1 cellular context compared by ENCODE assay signal in genomic region chr4:82746705-82747567, GRCh38.
TF ChIP-seq lines count a peak whose summit lies in the region.

No MANE protein-coding gene starts in this region.

TF ChIP-seq in HepG2, 621 proteins besides CTCF, POLR2A, EP300 and RAD21 (continued from another document and continues in another):
- TF ChIP-seq, protein P1, sequence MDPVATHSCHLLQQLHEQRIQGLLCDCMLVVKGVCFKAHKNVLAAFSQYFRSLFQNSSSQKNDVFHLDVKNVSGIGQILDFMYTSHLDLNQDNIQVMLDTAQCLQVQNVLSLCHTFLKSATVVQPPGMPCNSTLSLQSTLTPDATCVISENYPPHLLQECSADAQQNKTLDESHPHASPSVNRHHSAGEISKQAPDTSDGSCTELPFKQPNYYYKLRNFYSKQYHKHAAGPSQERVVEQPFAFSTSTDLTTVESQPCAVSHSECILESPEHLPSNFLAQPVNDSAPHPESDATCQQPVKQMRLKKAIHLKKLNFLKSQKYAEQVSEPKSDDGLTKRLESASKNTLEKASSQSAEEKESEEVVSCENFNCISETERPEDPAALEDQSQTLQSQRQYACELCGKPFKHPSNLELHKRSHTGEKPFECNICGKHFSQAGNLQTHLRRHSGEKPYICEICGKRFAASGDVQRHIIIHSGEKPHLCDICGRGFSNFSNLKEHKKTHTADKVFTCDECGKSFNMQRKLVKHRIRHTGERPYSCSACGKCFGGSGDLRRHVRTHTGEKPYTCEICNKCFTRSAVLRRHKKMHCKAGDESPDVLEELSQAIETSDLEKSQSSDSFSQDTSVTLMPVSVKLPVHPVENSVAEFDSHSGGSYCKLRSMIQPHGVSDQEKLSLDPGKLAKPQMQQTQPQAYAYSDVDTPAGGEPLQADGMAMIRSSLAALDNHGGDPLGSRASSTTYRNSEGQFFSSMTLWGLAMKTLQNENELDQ (CRISPR knock-in tag; IDR thresholded peaks at IDR 0.05; ENCODE audit: borderline replicate concordance), result no peak
- no peak for TF ChIP-seq ZNF263 (CRISPR knock-in tag; IDR thresholded peaks at IDR 0.05)
- TF ChIP-seq SCMH1 (CRISPR knock-in tag; IDR thresholded peaks at IDR 0.05; ENCODE audit: borderline replicate concordance), result no peak
- no peak for TF ChIP-seq CEBPB (IDR thresholded peaks at IDR 0.05; ENCODE audit: borderline replicate concordance, low read depth, low read length)
- no peak for TF ChIP-seq ZNF605 (CRISPR knock-in tag; IDR thresholded peaks at IDR 0.05)
- TF ChIP-seq TOE1 (CRISPR knock-in tag; IDR thresholded peaks at IDR 0.05), result no peak
- TF ChIP-seq TCF7 (IDR thresholded peaks at IDR 0.05; ENCODE audit: low read depth), result no peak
- TF ChIP-seq, protein P2, sequence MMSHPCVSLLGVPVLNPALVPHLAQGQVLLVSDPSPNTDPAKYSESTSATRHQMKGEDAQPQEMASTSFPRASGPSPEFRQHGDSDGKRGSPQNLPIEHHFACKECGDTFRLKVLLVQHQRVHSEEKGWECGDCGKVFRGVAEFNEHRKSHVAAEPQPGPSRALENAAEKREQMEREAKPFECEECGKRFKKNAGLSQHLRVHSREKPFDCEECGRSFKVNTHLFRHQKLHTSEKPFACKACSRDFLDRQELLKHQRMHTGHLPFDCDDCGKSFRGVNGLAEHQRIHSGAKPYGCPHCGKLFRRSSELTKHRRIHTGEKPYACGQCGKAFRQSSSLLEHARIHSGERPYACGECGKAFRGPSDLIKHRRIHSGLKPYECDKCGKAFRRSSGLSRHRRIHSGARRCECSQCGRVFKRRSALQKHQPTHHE (CRISPR knock-in tag; IDR thresholded peaks at IDR 0.05; ENCODE audit: borderline replicate concordance), result no peak
- TF ChIP-seq CBFB (CRISPR knock-in tag; IDR thresholded peaks at IDR 0.05), result no peak
- peak in 1 of 2 experiments; percentile 51; a peak in 1 of 4 replicates for TF ChIP-seq ATF4 (CRISPR knock-in tag; IDR thresholded peaks at IDR 0.05)
- no peak for TF ChIP-seq FOXC1 (CRISPR knock-in tag; IDR thresholded peaks at IDR 0.05; ENCODE audit: borderline replicate concordance)
- no peak for TF ChIP-seq ZNF34 (CRISPR knock-in tag; IDR thresholded peaks at IDR 0.05; ENCODE audit: borderline replicate concordance)
- TF ChIP-seq TFE3 (CRISPR knock-in tag; IDR thresholded peaks at IDR 0.05), result no peak
- TF ChIP-seq SNAPC2 (CRISPR knock-in tag; IDR thresholded peaks at IDR 0.05), result peak; percentile 100
- TF ChIP-seq STAG1 (CRISPR knock-in tag; IDR thresholded peaks at IDR 0.05), result no peak
- TF ChIP-seq CC2D1A (CRISPR knock-in tag; IDR thresholded peaks at IDR 0.05), result no peak
- TF ChIP-seq ZNF670 (CRISPR knock-in tag; IDR thresholded peaks at IDR 0.05; ENCODE audit: borderline replicate concordance), result no peak
- TF ChIP-seq, protein P3, sequence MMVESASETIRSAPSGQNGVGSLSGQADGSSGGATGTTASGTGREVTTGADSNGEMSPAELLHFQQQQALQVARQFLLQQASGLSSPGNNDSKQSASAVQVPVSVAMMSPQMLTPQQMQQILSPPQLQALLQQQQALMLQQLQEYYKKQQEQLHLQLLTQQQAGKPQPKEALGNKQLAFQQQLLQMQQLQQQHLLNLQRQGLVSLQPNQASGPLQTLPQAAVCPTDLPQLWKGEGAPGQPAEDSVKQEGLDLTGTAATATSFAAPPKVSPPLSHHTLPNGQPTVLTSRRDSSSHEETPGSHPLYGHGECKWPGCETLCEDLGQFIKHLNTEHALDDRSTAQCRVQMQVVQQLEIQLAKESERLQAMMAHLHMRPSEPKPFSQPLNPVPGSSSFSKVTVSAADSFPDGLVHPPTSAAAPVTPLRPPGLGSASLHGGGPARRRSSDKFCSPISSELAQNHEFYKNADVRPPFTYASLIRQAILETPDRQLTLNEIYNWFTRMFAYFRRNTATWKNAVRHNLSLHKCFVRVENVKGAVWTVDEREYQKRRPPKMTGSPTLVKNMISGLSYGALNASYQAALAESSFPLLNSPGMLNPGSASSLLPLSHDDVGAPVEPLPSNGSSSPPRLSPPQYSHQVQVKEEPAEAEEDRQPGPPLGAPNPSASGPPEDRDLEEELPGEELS (CRISPR knock-in tag; IDR thresholded peaks at IDR 0.05), result 0 out of 2 replicates have a peak, but pooled peaks have one; percentile 23
- no peak for TF ChIP-seq HDAC1 (CRISPR knock-in tag; IDR thresholded peaks at IDR 0.05)
- no peak for TF ChIP-seq ZNF317 (CRISPR knock-in tag; IDR thresholded peaks at IDR 0.05)
- no peak for TF ChIP-seq FOXP1 (IDR thresholded peaks at IDR 0.05)
- TF ChIP-seq FOXP1 (CRISPR knock-in tag; IDR thresholded peaks at IDR 0.05), result no peak
- no peak for TF ChIP-seq ZNF652 (CRISPR knock-in tag; IDR thresholded peaks at IDR 0.05; ENCODE audit: borderline replicate concordance, low read depth)
- no peak for TF ChIP-seq ZNF180 (CRISPR knock-in tag; IDR thresholded peaks at IDR 0.05; ENCODE audit: borderline replicate concordance, low read depth)
- no peak for TF ChIP-seq HOXD1 (CRISPR knock-in tag; IDR thresholded peaks at IDR 0.05)
- TF ChIP-seq ZNF678 (CRISPR knock-in tag; IDR thresholded peaks at IDR 0.05), result no peak
- no peak for TF ChIP-seq ZNF101 (CRISPR knock-in tag; IDR thresholded peaks at IDR 0.05; ENCODE audit: borderline replicate concordance, low read depth)
- TF ChIP-seq ASH2L (IDR thresholded peaks at IDR 0.05; ENCODE audit: insufficient read length, low read depth, low read length), result no peak
- TF ChIP-seq ZNF761 (CRISPR knock-in tag; conservative IDR thresholded peaks at IDR 0.05), result no peak
- TF ChIP-seq, protein P4, sequence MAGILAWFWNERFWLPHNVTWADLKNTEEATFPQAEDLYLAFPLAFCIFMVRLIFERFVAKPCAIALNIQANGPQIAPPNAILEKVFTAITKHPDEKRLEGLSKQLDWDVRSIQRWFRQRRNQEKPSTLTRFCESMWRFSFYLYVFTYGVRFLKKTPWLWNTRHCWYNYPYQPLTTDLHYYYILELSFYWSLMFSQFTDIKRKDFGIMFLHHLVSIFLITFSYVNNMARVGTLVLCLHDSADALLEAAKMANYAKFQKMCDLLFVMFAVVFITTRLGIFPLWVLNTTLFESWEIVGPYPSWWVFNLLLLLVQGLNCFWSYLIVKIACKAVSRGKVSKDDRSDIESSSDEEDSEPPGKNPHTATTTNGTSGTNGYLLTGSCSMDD (CRISPR knock-in tag; IDR thresholded peaks at IDR 0.05), result no peak
- TF ChIP-seq PRDM10 (CRISPR knock-in tag; IDR thresholded peaks at IDR 0.05; ENCODE audit: low read depth), result no peak
- no peak for TF ChIP-seq ZZZ3 (CRISPR knock-in tag; IDR thresholded peaks at IDR 0.05; ENCODE audit: borderline replicate concordance)
- no peak for TF ChIP-seq ATM (IDR thresholded peaks at IDR 0.05; ENCODE audit: borderline replicate concordance)
- TF ChIP-seq CENPBD1 (CRISPR knock-in tag; IDR thresholded peaks at IDR 0.05; ENCODE audit: borderline replicate concordance, low read depth), result no peak
- TF ChIP-seq ZNF775 (CRISPR knock-in tag; IDR thresholded peaks at IDR 0.05; ENCODE audit: borderline replicate concordance), result no peak
- TF ChIP-seq SRSF9 (IDR thresholded peaks at IDR 0.05; ENCODE audit: borderline replicate concordance, insufficient read depth, low read depth, low read length, poor library complexity, severe bottlenecking), result no peak
- no peak for TF ChIP-seq REL (CRISPR knock-in tag; conservative IDR thresholded peaks at IDR 0.05)
- peak; percentile 89; the same call in 1 of the 2 replicates for TF ChIP-seq POLR2AphosphoS2 (IDR thresholded peaks at IDR 0.05; ENCODE audit: low read depth, low read length)
- TF ChIP-seq, protein P5, sequence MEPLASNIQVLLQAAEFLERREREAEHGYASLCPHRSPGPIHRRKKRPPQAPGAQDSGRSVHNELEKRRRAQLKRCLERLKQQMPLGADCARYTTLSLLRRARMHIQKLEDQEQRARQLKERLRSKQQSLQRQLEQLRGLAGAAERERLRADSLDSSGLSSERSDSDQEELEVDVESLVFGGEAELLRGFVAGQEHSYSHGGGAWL (CRISPR knock-in tag; IDR thresholded peaks at IDR 0.05), result no peak
- TF ChIP-seq SALL1 (CRISPR knock-in tag; IDR thresholded peaks at IDR 0.05), result no peak
- TF ChIP-seq IKZF1 (IDR thresholded peaks at IDR 0.05), result no peak
- TF ChIP-seq ZBTB37 (CRISPR knock-in tag; IDR thresholded peaks at IDR 0.05), result no peak
- TF ChIP-seq TAF1 (CRISPR knock-in tag; IDR thresholded peaks at IDR 0.05), result no peak
- no peak for TF ChIP-seq ZKSCAN8 (CRISPR knock-in tag; IDR thresholded peaks at IDR 0.05; ENCODE audit: borderline replicate concordance)
- TF ChIP-seq THAP7 (CRISPR knock-in tag; IDR thresholded peaks at IDR 0.05), result no peak
- TF ChIP-seq POLR2AphosphoS5 (IDR thresholded peaks at IDR 0.05; ENCODE audit: low read depth, low read length), result peak; percentile 99
- TF ChIP-seq SAP130 (CRISPR knock-in tag; IDR thresholded peaks at IDR 0.05; ENCODE audit: low read depth), result no peak
- TF ChIP-seq BORCS8-MEF2B (CRISPR knock-in tag; IDR thresholded peaks at IDR 0.05), result no peak
- no peak for TF ChIP-seq SP4 (CRISPR knock-in tag; IDR thresholded peaks at IDR 0.05)
- TF ChIP-seq FOXK1 (CRISPR knock-in tag; IDR thresholded peaks at IDR 0.05; ENCODE audit: borderline replicate concordance, low read depth), result no peak
